In the genomic region with DNA sequence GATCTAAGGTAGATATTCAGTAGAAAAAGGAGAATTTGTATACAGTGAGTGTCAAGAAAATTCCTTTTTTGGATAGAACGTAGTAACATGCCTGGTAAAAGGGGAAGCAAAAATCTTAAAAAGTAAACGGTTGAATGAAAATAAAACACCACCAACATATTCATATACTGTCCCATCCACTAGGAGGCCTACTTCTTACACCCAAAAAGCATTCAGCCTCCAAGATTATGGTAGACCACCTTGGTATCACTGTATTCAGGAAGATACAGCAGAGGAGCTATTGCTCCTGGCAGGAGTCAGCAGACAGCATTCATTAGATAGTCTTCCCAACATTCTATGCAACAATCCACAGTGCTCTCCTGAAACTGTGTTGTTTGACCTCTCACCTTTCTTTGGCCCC, we compare ENCODE assay signal across 2 cellular contexts.
TF ChIP-seq lines count a peak whose summit lies in the region.

No MANE protein-coding gene starts in this region.

TF ChIP-seq in SK-N-SH, 30 proteins besides CTCF, POLR2A, EP300 and RAD21 (continued from another document):
- TF ChIP-seq, protein P1, sequence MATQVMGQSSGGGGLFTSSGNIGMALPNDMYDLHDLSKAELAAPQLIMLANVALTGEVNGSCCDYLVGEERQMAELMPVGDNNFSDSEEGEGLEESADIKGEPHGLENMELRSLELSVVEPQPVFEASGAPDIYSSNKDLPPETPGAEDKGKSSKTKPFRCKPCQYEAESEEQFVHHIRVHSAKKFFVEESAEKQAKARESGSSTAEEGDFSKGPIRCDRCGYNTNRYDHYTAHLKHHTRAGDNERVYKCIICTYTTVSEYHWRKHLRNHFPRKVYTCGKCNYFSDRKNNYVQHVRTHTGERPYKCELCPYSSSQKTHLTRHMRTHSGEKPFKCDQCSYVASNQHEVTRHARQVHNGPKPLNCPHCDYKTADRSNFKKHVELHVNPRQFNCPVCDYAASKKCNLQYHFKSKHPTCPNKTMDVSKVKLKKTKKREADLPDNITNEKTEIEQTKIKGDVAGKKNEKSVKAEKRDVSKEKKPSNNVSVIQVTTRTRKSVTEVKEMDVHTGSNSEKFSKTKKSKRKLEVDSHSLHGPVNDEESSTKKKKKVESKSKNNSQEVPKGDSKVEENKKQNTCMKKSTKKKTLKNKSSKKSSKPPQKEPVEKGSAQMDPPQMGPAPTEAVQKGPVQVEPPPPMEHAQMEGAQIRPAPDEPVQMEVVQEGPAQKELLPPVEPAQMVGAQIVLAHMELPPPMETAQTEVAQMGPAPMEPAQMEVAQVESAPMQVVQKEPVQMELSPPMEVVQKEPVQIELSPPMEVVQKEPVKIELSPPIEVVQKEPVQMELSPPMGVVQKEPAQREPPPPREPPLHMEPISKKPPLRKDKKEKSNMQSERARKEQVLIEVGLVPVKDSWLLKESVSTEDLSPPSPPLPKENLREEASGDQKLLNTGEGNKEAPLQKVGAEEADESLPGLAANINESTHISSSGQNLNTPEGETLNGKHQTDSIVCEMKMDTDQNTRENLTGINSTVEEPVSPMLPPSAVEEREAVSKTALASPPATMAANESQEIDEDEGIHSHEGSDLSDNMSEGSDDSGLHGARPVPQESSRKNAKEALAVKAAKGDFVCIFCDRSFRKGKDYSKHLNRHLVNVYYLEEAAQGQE (IDR thresholded peaks at IDR 0.05; ENCODE audit: low read depth, low read length): no peak
- TF ChIP-seq POLR2AphosphoS5 (IDR thresholded peaks at IDR 0.05; ENCODE audit: low read depth, low read length) (no peak), TCF12 (IDR thresholded peaks at IDR 0.05) (no peak), MEF2A (IDR thresholded peaks at IDR 0.05; ENCODE audit: borderline replicate concordance, low read depth) (no peak), RFX5 (IDR thresholded peaks at IDR 0.05; ENCODE audit: low read length) (no peak), ELF1 (IDR thresholded peaks at IDR 0.05) (no peak)
- TF ChIP-seq, protein P2, sequence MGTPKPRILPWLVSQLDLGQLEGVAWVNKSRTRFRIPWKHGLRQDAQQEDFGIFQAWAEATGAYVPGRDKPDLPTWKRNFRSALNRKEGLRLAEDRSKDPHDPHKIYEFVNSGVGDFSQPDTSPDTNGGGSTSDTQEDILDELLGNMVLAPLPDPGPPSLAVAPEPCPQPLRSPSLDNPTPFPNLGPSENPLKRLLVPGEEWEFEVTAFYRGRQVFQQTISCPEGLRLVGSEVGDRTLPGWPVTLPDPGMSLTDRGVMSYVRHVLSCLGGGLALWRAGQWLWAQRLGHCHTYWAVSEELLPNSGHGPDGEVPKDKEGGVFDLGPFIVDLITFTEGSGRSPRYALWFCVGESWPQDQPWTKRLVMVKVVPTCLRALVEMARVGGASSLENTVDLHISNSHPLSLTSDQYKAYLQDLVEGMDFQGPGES (IDR thresholded peaks at IDR 0.05; ENCODE audit: low read depth, low read length): no peak
- TF ChIP-seq, protein P3, sequence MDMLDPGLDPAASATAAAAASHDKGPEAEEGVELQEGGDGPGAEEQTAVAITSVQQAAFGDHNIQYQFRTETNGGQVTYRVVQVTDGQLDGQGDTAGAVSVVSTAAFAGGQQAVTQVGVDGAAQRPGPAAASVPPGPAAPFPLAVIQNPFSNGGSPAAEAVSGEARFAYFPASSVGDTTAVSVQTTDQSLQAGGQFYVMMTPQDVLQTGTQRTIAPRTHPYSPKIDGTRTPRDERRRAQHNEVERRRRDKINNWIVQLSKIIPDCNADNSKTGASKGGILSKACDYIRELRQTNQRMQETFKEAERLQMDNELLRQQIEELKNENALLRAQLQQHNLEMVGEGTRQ (IDR thresholded peaks at IDR 0.05; ENCODE audit: borderline replicate concordance, low read depth, low read length): no peak

TF ChIP-seq in SK-N-SH treated with all-trans-retinoic acid at 6 μM for 48 hours, 23 proteins besides CTCF, POLR2A, EP300 and RAD21 (continued from another document):
- TF ChIP-seq, protein P4, sequence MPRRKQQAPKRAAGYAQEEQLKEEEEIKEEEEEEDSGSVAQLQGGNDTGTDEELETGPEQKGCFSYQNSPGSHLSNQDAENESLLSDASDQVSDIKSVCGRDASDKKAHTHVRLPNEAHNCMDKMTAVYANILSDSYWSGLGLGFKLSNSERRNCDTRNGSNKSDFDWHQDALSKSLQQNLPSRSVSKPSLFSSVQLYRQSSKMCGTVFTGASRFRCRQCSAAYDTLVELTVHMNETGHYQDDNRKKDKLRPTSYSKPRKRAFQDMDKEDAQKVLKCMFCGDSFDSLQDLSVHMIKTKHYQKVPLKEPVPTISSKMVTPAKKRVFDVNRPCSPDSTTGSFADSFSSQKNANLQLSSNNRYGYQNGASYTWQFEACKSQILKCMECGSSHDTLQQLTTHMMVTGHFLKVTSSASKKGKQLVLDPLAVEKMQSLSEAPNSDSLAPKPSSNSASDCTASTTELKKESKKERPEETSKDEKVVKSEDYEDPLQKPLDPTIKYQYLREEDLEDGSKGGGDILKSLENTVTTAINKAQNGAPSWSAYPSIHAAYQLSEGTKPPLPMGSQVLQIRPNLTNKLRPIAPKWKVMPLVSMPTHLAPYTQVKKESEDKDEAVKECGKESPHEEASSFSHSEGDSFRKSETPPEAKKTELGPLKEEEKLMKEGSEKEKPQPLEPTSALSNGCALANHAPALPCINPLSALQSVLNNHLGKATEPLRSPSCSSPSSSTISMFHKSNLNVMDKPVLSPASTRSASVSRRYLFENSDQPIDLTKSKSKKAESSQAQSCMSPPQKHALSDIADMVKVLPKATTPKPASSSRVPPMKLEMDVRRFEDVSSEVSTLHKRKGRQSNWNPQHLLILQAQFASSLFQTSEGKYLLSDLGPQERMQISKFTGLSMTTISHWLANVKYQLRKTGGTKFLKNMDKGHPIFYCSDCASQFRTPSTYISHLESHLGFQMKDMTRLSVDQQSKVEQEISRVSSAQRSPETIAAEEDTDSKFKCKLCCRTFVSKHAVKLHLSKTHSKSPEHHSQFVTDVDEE (CRISPR knock-in tag; IDR thresholded peaks at IDR 0.05): no peak
- TF ChIP-seq RARB (CRISPR knock-in tag; IDR thresholded peaks at IDR 0.05) (no peak), ZNF565 (CRISPR knock-in tag; conservative IDR thresholded peaks at IDR 0.05; ENCODE audit: low read depth) (no peak), OSR1 (CRISPR knock-in tag; IDR thresholded peaks at IDR 0.05) (no peak), ZFP3 (CRISPR knock-in tag; IDR thresholded peaks at IDR 0.05) (no peak), ZFP30 (CRISPR knock-in tag; IDR thresholded peaks at IDR 0.05) (no peak), ZC3H10 (CRISPR knock-in tag; IDR thresholded peaks at IDR 0.05) (no peak), TOX (CRISPR knock-in tag; IDR thresholded peaks at IDR 0.05; ENCODE audit: borderline replicate concordance) (no peak), ESRRG (CRISPR knock-in tag; IDR thresholded peaks at IDR 0.05) (no peak), ZNF70 (CRISPR knock-in tag; IDR thresholded peaks at IDR 0.05) (no peak)
- TF ChIP-seq, protein P5, sequence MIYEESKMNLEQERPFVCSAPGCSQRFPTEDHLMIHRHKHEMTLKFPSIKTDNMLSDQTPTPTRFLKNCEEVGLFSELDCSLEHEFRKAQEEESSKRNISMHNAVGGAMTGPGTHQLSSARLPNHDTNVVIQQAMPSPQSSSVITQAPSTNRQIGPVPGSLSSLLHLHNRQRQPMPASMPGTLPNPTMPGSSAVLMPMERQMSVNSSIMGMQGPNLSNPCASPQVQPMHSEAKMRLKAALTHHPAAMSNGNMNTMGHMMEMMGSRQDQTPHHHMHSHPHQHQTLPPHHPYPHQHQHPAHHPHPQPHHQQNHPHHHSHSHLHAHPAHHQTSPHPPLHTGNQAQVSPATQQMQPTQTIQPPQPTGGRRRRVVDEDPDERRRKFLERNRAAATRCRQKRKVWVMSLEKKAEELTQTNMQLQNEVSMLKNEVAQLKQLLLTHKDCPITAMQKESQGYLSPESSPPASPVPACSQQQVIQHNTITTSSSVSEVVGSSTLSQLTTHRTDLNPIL (CRISPR knock-in tag; IDR thresholded peaks at IDR 0.05; ENCODE audit: low read depth): no peak
- TF ChIP-seq, protein P6, sequence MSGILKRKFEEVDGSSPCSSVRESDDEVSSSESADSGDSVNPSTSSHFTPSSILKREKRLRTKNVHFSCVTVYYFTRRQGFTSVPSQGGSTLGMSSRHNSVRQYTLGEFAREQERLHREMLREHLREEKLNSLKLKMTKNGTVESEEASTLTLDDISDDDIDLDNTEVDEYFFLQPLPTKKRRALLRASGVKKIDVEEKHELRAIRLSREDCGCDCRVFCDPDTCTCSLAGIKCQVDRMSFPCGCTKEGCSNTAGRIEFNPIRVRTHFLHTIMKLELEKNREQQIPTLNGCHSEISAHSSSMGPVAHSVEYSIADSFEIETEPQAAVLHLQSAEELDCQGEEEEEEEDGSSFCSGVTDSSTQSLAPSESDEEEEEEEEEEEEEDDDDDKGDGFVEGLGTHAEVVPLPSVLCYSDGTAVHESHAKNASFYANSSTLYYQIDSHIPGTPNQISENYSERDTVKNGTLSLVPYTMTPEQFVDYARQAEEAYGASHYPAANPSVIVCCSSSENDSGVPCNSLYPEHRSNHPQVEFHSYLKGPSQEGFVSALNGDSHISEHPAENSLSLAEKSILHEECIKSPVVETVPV (CRISPR knock-in tag; IDR thresholded peaks at IDR 0.05): no peak
- TF ChIP-seq, protein P7, sequence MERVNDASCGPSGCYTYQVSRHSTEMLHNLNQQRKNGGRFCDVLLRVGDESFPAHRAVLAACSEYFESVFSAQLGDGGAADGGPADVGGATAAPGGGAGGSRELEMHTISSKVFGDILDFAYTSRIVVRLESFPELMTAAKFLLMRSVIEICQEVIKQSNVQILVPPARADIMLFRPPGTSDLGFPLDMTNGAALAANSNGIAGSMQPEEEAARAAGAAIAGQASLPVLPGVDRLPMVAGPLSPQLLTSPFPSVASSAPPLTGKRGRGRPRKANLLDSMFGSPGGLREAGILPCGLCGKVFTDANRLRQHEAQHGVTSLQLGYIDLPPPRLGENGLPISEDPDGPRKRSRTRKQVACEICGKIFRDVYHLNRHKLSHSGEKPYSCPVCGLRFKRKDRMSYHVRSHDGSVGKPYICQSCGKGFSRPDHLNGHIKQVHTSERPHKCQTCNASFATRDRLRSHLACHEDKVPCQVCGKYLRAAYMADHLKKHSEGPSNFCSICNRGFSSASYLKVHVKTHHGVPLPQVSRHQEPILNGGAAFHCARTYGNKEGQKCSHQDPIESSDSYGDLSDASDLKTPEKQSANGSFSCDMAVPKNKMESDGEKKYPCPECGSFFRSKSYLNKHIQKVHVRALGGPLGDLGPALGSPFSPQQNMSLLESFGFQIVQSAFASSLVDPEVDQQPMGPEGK (CRISPR knock-in tag; IDR thresholded peaks at IDR 0.05; ENCODE audit: borderline replicate concordance): no peak
